Comparison of ENCODE assay signal across 1 cellular context in the genomic region with DNA sequence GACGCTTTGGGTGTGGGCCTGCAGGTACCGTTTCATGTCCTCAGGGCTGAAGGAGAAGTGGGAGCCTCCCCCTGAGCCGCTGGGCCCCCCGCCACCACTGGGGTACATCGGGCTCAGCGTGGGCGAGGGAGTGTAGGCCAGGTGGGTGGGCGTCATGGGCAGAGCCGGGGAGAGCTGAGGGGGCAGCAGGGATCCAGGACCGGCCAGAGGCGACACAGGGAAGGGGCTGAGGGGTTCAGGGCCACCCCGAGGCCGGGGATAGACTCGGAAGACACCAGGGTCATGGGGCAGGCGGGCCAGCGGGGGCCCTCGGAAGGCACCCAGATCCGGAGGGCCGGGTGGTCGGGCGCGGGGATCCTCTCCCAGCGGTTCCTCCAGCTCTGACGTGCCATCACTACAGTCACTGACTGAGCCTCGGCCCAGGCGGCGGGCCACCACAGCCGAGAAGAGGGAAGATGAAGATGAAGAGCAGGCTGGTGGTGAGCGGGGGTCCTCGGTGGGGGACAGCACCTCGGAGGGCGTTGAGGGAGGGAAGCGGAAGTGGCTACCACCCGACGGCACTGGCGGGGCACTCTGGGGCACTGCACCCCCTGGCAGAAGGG.
TF ChIP-seq lines count a peak whose summit lies in the region.

No MANE protein-coding gene starts in this region.

TF ChIP-seq in endothelial cell of umbilical vein, 7 proteins besides CTCF, POLR2A, EP300 and RAD21:
- no peak for TF ChIP-seq JUN (IDR thresholded peaks at IDR 0.05; ENCODE audit: borderline replicate concordance, insufficient read depth, insufficient read length, low read depth)
- no peak for TF ChIP-seq MYC (IDR thresholded peaks at IDR 0.05; ENCODE audit: low read depth, low read length)
- TF ChIP-seq FOS (IDR thresholded peaks at IDR 0.05; ENCODE audit: borderline replicate concordance, insufficient read depth, low read length): no peak
- TF ChIP-seq, protein P1, sequence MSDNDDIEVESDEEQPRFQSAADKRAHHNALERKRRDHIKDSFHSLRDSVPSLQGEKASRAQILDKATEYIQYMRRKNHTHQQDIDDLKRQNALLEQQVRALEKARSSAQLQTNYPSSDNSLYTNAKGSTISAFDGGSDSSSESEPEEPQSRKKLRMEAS (IDR thresholded peaks at IDR 0.05; ENCODE audit: insufficient read depth, insufficient read length): no peak
- TF ChIP-seq EZH2 (IDR thresholded peaks at IDR 0.05; ENCODE audit: borderline replicate concordance, low read depth, low read length, severe bottlenecking): no peak
- no peak for TF ChIP-seq POLR2AphosphoS5 (IDR thresholded peaks at IDR 0.05; ENCODE audit: insufficient read depth, low read depth, low read length)
- TF ChIP-seq GATA2 (IDR thresholded peaks at IDR 0.05; ENCODE audit: insufficient read depth, insufficient read length, low read depth, low read length): no peak
